In genomic region chr2:220090050-220090449, GRCh38 we compare ENCODE assay signal across 25 cellular contexts.
DNase-seq lines count a peak whose midpoint lies in the region; ATAC-seq, FAIRE-seq and TF ChIP-seq lines count a peak whose summit lies in the region.
"Had no signal": no experiment of that assay in that cellular context is flagged by ENCODE, and none has a peak within 500 bp of the region (broad histone marks: within the 10 kb centered on the region; RNA-seq: fewer than 3 reads in every experiment).

No MANE protein-coding gene starts in this region.

- no peak for TF ChIP-seq EP300 in A549 (IDR thresholded peaks at IDR 0.05)
- TF ChIP-seq EP300 in K562 (IDR thresholded peaks at IDR 0.05; ENCODE audit: low read length) = no peak

- intact Hi-C loops in K562 (cut with micrococcal nuclease) = no loop called here

- H3K4me3 ChIP-seq in A549 = no peak overlapping the region
- H3K4me3 ChIP-seq in K562 = no peak overlapping the region
- H3K4me3 ChIP-seq: lung, uterus had no signal

- FAIRE-seq in A549 (lab: Jason Lieb, UNC) (no peak), HTR-8/SVneo (lab: Jason Lieb, UNC) (no peak), K562 (lab: Jason Lieb, UNC) (no peak)
- FAIRE-seq: keratinocyte had no signal

- H3K9me1 ChIP-seq in K562 (ENCODE audit: control insufficient read depth, insufficient read depth, low read length) = no peaks in the 10 kb centered on the region

- no peak for TF ChIP-seq POLR2A in A549 (IDR thresholded peaks at IDR 0.05; ENCODE audit: low read length)
- no peak for TF ChIP-seq POLR2A in K562 (conservative IDR thresholded peaks at IDR 0.05)

- peaks cover 10% of the 10 kb centered on the region for H3K4me1 Mint-ChIP-seq in mesothelial cell of epicardium
- H3K4me1 Mint-ChIP-seq: activated B cell treated with CpG ODN at 0.5 μM for 24 hours; activated CD4-positive, alpha-beta memory T cell treated with anti-CD3 and anti-CD28 coated beads, Interleukin-2, amount 10 ng/mL, durations not matched to agents 7 days and 5 days had no signal

- H3K4me1 ChIP-seq in A549 (peaks cover 8% of the 10 kb centered on the region; the same call in 2 of the 3 replicates), K562 (replicated peaks in 1 of 2; ENCODE audit: control insufficient read depth in 2 of 2, insufficient read depth in 2 of 2, low read length in 2 of 2) (no peaks in the 10 kb centered on the region)
- H3K4me1 ChIP-seq: foreskin keratinocyte, uterus had no signal

- H4K20me1 ChIP-seq in K562 (replicated peaks; ENCODE audit: control insufficient read depth, insufficient read depth, low read length) = no peaks in the 10 kb centered on the region

- H3K27me3 ChIP-seq in K562 (ENCODE audit: control insufficient read depth in 2 of 2, insufficient read depth in 2 of 2, low read length in 2 of 2) = no peaks in the 10 kb centered on the region
- H3K27me3 ChIP-seq: ascending aorta, foreskin keratinocyte, uterus had no signal

- TF ChIP-seq CTCF in A549 (IDR thresholded peaks at IDR 0.05) = no peak
- TF ChIP-seq CTCF in K562 (IDR thresholded peaks at IDR 0.05 in 2 of 3, conservative IDR thresholded peaks at IDR 0.05 in 1 of 3; ENCODE audit: insufficient read depth in 2 of 3, low read depth in 1 of 3, low read length in 3 of 3) = no peak
- no peak for TF ChIP-seq CTCF in mesothelial cell of epicardium (IDR thresholded peaks at IDR 0.05; ENCODE audit: unreplicated experiment)
- no peak for TF ChIP-seq CTCF in GM10266 (IDR thresholded peaks at IDR 0.05; ENCODE audit: control insufficient read depth, insufficient read depth, low read depth, missing control alignments)

- peak overlapping the region; percentile 14 for H3K27ac Mint-ChIP-seq in mesothelial cell of epicardium
- H3K27ac Mint-ChIP-seq: activated B cell treated with CpG ODN at 0.5 μM for 24 hours; activated CD4-positive, alpha-beta memory T cell treated with anti-CD3 and anti-CD28 coated beads, Interleukin-2, amount 10 ng/mL, durations not matched to agents 7 days and 5 days; endodermal cell had no signal

- no peak for TF ChIP-seq RAD21 in A549 (conservative IDR thresholded peaks at IDR 0.05 in 1 of 2, IDR thresholded peaks at IDR 0.05 in 1 of 2)
- no peak for TF ChIP-seq RAD21 in K562 (CRISPR knock-in tag; conservative IDR thresholded peaks at IDR 0.05 in 1 of 2, IDR thresholded peaks at IDR 0.05 in 1 of 2)

- POLR2A ChIA-PET in A549 (lab: Yijun Ruan, JAX) (no interaction called here), K562 (lab: Yijun Ruan, JAX) (no interaction called here)

- CTCF ChIA-PET in A549 (lab: Yijun Ruan, JAX) = no interaction called here
- CTCF ChIA-PET in K562 (lab: Yijun Ruan, JAX; ENCODE audit: low intra/inter-chr PET ratio) = no interaction called here

- H3K79me2 ChIP-seq in K562 (ENCODE audit: control insufficient read depth, insufficient read depth, low read length) = no peaks in the 10 kb centered on the region

- WGBS in A549 (ENCODE audit: missing lambda C conversion rate) = 21% methylated on average over 3 of the region's 3 CpGs
- 0% methylated on average over 3 of the region's 3 CpGs for WGBS in K562 (ENCODE audit: insufficient coverage, low coverage, missing lambda C conversion rate)

- peak overlapping the region; percentile 8; a peak in 3 of 6 replicates for H3K27ac ChIP-seq in A549
- H3K27ac ChIP-seq in K562 (ENCODE audit: extremely low read depth, low read depth, low read length) = no peak overlapping the region
- H3K27ac ChIP-seq: foreskin keratinocyte, uterus had no signal

- in situ Hi-C loops in K562 (cut with MboI) = no loop called here

- H2AFZ ChIP-seq in K562 (ENCODE audit: low read depth, low read length) = no peak overlapping the region

- H3K4me2 ChIP-seq in A549 (peak overlapping the region; percentile 42; the same call in 2 of the 3 replicates), K562 (ENCODE audit: insufficient read depth, low read length) (no peak overlapping the region)

- no peak overlapping the region for H3K4me3 Mint-ChIP-seq in mesothelial cell of epicardium
- H3K4me3 Mint-ChIP-seq: activated B cell treated with CpG ODN at 0.5 μM for 24 hours; activated CD4-positive, alpha-beta memory T cell treated with anti-CD3 and anti-CD28 coated beads, Interleukin-2, amount 10 ng/mL, durations not matched to agents 7 days and 5 days; endodermal cell had no signal

- H3K36me3 Mint-ChIP-seq in mesothelial cell of epicardium = no peaks in the 10 kb centered on the region

- no peak overlapping the region for H3K9ac ChIP-seq in K562 (ENCODE audit: insufficient read depth in 1 of 2, low read depth in 2 of 2, low read length in 2 of 2)

- ATAC-seq in A549 (peak; percentile 34 to 56; a peak in 3 of 6 replicates), K562 (no peak), HG02610 (IDR thresholded peaks at IDR 0.05; ENCODE audit: unreplicated experiment) (no peak), HG03095 (IDR thresholded peaks at IDR 0.05; ENCODE audit: unreplicated experiment) (no peak)
- ATAC-seq: foreskin keratinocyte, Panc1 had no signal

- peaks cover 5% of the 10 kb centered on the region for H3K27me3 Mint-ChIP-seq in mesothelial cell of epicardium (ENCODE audit: low read depth)
- H3K27me3 Mint-ChIP-seq: activated B cell treated with CpG ODN at 0.5 μM for 24 hours; activated CD4-positive, alpha-beta memory T cell treated with anti-CD3 and anti-CD28 coated beads, Interleukin-2, amount 10 ng/mL, durations not matched to agents 7 days and 5 days had no signal

- H3K9me3 Mint-ChIP-seq in mesothelial cell of epicardium = peaks cover 4% of the 10 kb centered on the region
- H3K9me3 Mint-ChIP-seq: activated B cell treated with CpG ODN at 0.5 μM for 24 hours; activated CD4-positive, alpha-beta memory T cell treated with anti-CD3 and anti-CD28 coated beads, Interleukin-2, amount 10 ng/mL, durations not matched to agents 7 days and 5 days; endodermal cell had no signal

- BruUV-seq in K562 (replicated peaks; lab: Mats Ljungman, UMichigan) = no TSS peak

- H3K9me3 ChIP-seq in A549 (no peaks in the 10 kb centered on the region), K562 (replicated peaks; ENCODE audit: control insufficient read depth, insufficient read depth, low read depth, low read length) (no peaks in the 10 kb centered on the region)
- H3K9me3 ChIP-seq: ascending aorta, uterus had no signal

- DNase-seq in A549 (ENCODE audit: low read depth in 1 of 2, low spot score in 1 of 2) (peak in 1 of 2 experiments; percentile 35), HTR-8/SVneo (ENCODE audit: insufficient read length, low spot score) (peak; percentile 20), K562 (ENCODE audit: extremely low read depth in 1 of 4, low spot score in 3 of 4) (no peak), mesothelial cell of epicardium (ENCODE audit: low spot score in 2 of 2, unreplicated experiment in 2 of 2) (no peak), DMS153 (lab: John Stamatoyannopoulos, UW) (no peak), GM10266 (ENCODE audit: extremely low spot score) (no peak)
- DNase-seq: activated B cell treated with CpG ODN at 0.5 μM for 24 hours; activated CD4-positive, alpha-beta memory T cell treated with anti-CD3 and anti-CD28 coated beads, Interleukin-2, amount 10 ng/mL, durations not matched to agents 7 days and 5 days; activated naive CD4-positive, alpha-beta T cell treated with Interleukin-2 at 50 U/mL for 16 hours; DMS 273 treated with DMSO at 0.1 percent for 48 hours; endodermal cell; GOT3; hypothalamus; NCI-H1417 treated with DMSO at 0.1 percent for 48 hours; NCI-H748 treated with DMSO at 0.1 percent for 48 hours; stimulated activated CD4-positive, alpha-beta T cell treated with anti-CD3 and anti-CD28 coated beads, Interleukin-2, amount 100 ng/mL, for 48 hours; T-helper 2 cell; uterus had no signal

- H3K36me3 ChIP-seq in K562 (ENCODE audit: control insufficient read depth, insufficient read depth, low read length) = no peaks in the 10 kb centered on the region
- H3K36me3 ChIP-seq: ascending aorta, uterus had no signal

TF ChIP-seq in A549, 52 proteins besides CTCF, POLR2A, EP300 and RAD21:
- TF ChIP-seq HOXA7 (CRISPR knock-in tag; IDR thresholded peaks at IDR 0.05) (no peak), MAFK (IDR thresholded peaks at IDR 0.05; ENCODE audit: partially characterized antibody) (peak; percentile 5)

TF ChIP-seq in K562, 482 proteins besides CTCF, POLR2A, EP300 and RAD21:
- TF ChIP-seq SRSF1 (IDR thresholded peaks at IDR 0.05; ENCODE audit: low read depth, low read length) (no peak), NFE2 (IDR thresholded peaks at IDR 0.05; ENCODE audit: low read depth) (peak; percentile 35; the same call in 1 of the 2 replicates)

Comparison
In these comparisons a context has a peak if more than half of its experiments do, and no peak if none do; other contexts are left out.
1. ATAC-seq: peak in A549 (2 of 2); none in K562 (single experiment), HG02610 (single experiment) and HG03095 (single experiment).
2. Of the 35 proteins assayed by ChIP-seq in both K562 and A549: peak only in K562: none; only in A549: MAFK; in both: none; in neither: 34.